ENCODE assay signal across 7 cellular contexts in genomic region chr22:22884010-22884887, GRCh38. TPM values are rescaled to one million over a fixed set of nuclear protein-coding genes. Genes with fewer than 3 reads are reported as not detected.
DNase-seq lines count a peak whose midpoint lies in the region; ATAC-seq and TF ChIP-seq lines count a peak whose summit lies in the region.

No MANE protein-coding gene starts in this region.

- H3K9me3 ChIP-seq in osteoblast (ENCODE audit: low read depth, low read length) = no peaks in the 10 kb centered on the region

- peak; percentile 72 for TF ChIP-seq CTCF in GM12874 (IDR thresholded peaks at IDR 0.05; ENCODE audit: insufficient read depth, low read depth, low read length)
- peak; percentile 73 for TF ChIP-seq CTCF in fibroblast of villous mesenchyme (IDR thresholded peaks at IDR 0.05; ENCODE audit: insufficient read depth, low read depth, low read length)
- TF ChIP-seq CTCF in osteoblast (IDR thresholded peaks at IDR 0.05; ENCODE audit: extremely low read depth, low read depth, low read length) = peak; percentile 75
- TF ChIP-seq CTCF in omental fat pad (IDR thresholded peaks at IDR 0.05) = no peak

- no peak overlapping the region for H3K27ac Mint-ChIP-seq in activated T-cell treated with anti-CD3 and anti-CD28 coated beads, Interleukin-2, amount 50 U/mL, for 72 hours

- no peaks in the 10 kb centered on the region for H4K20me1 ChIP-seq in osteoblast (ENCODE audit: insufficient read depth, low read length)

- DNase-seq in HuH-7.5 (ENCODE audit: low spot score) (peak; percentile 81), RPMI7951 (ENCODE audit: low read depth) (peak; percentile 28), fibroblast of villous mesenchyme (ENCODE audit: low read depth) (peak; percentile 61), osteoblast (ENCODE audit: insufficient read length, low spot score, missing footprints) (peak; percentile 96), omental fat pad (ENCODE audit: low spot score) (no peak)
- DNase-seq in activated T-cell treated with anti-CD3 and anti-CD28 coated beads, Interleukin-2, amount 50 U/mL, for 72 hours = peak; percentile 72 to 74

- H3K9me3 Mint-ChIP-seq in activated T-cell treated with anti-CD3 and anti-CD28 coated beads, Interleukin-2, amount 50 U/mL, for 72 hours = no peaks in the 10 kb centered on the region

- no peaks in the 10 kb centered on the region for H3K27me3 ChIP-seq in osteoblast (ENCODE audit: insufficient read depth, low read length)

- no peak overlapping the region for H3K4me3 ChIP-seq in fibroblast of villous mesenchyme (ENCODE audit: low read depth, low read length)
- H3K4me3 ChIP-seq in osteoblast (ENCODE audit: insufficient read depth, low read length) = no peak overlapping the region

- H3K36me3 Mint-ChIP-seq in activated T-cell treated with anti-CD3 and anti-CD28 coated beads, Interleukin-2, amount 50 U/mL, for 72 hours (ENCODE audit: insufficient read depth in 2 of 2) = no peaks in the 10 kb centered on the region

- peaks cover 28% of the 10 kb centered on the region for H3K27me3 Mint-ChIP-seq in activated T-cell treated with anti-CD3 and anti-CD28 coated beads, Interleukin-2, amount 50 U/mL, for 72 hours (ENCODE audit: low read depth)

- H3K79me2 ChIP-seq in osteoblast (ENCODE audit: insufficient read depth, low read length) = no peaks in the 10 kb centered on the region

- no peaks in the 10 kb centered on the region for H3K36me3 ChIP-seq in osteoblast (ENCODE audit: insufficient read depth, low read length)

- H3K27ac ChIP-seq in osteoblast (ENCODE audit: low read depth, low read length) = no peak overlapping the region

- H2AFZ ChIP-seq in osteoblast (ENCODE audit: low read length) = no peak overlapping the region

- peaks cover 14% of the 10 kb centered on the region for H3K4me1 Mint-ChIP-seq in activated T-cell treated with anti-CD3 and anti-CD28 coated beads, Interleukin-2, amount 50 U/mL, for 72 hours (ENCODE audit: low read depth)

- no peaks in the 10 kb centered on the region for H3K4me1 ChIP-seq in osteoblast (ENCODE audit: insufficient read depth, low read length)

- ATAC-seq in activated T-cell treated with anti-CD3 and anti-CD28 coated beads, Interleukin-2, amount 50 U/mL, for 72 hours (replicated peaks in 1 of 2) = peak; percentile 68 to 76
- no peak for ATAC-seq in omental fat pad (ENCODE audit: low FRiP score)

- H3K4me3 Mint-ChIP-seq in activated T-cell treated with anti-CD3 and anti-CD28 coated beads, Interleukin-2, amount 50 U/mL, for 72 hours = no peak overlapping the region

- no peak overlapping the region for H3K4me2 ChIP-seq in osteoblast (ENCODE audit: insufficient read depth, low read length)

RNA-seq across cellular contexts. Expression of gene IGLL5, which starts 3.4 kb away (rescaled TPM):
- not detected in 2 replicates for total RNA-seq in RPMI7951 (2014; rRNA removed; shearing (Covaris generic))
- not detected for total RNA-seq in activated T-cell treated with anti-CD3 and anti-CD28 coated beads, Interleukin-2, amount 50 U/mL, for 72 hours
- total RNA-seq in fibroblast of villous mesenchyme (not detected in 2 replicates), osteoblast (not detected in 2 replicates), omental fat pad (1 to 10 TPM; 1.2 to 7.7 (median 1.4) TPM)

Comparison
In these comparisons a context has a peak if more than half of its experiments do, and no peak if none do; other contexts are left out.
1. CTCF ChIP-seq: peak in GM12874 (single experiment), fibroblast of villous mesenchyme (single experiment) and osteoblast (single experiment); none in omental fat pad (0 of 3).